In genomic region chr12:110744697-110745264, GRCh38 we compare ENCODE assay signal across 1 cellular context.
A peak's percentile ranks its signal among the peaks of the same experiment; 100 is the strongest.
TF ChIP-seq lines count a peak whose summit lies in the region.

No MANE protein-coding gene starts in this region.

TF ChIP-seq in HepG2, 621 proteins besides CTCF, POLR2A, EP300 and RAD21:
- TF ChIP-seq TBX3 (IDR thresholded peaks at IDR 0.05; ENCODE audit: borderline replicate concordance) (no peak), NR2F6 (IDR thresholded peaks at IDR 0.05) (no peak), NR2F6 (CRISPR knock-in tag; IDR thresholded peaks at IDR 0.05) (0 out of 2 replicates have a peak, but pooled peaks have one; percentile 8), ZMYM3 (CRISPR knock-in tag; IDR thresholded peaks at IDR 0.05) (peak; percentile 87), KAT8 (CRISPR knock-in tag; IDR thresholded peaks at IDR 0.05) (no peak), ZNF629 (CRISPR knock-in tag; conservative IDR thresholded peaks at IDR 0.05) (0 out of 2 replicates have a peak, but pooled peaks have one; percentile 58), ZMYM2 (CRISPR knock-in tag; IDR thresholded peaks at IDR 0.05) (peak; percentile 45; the same call in 1 of the 2 replicates), ZNF768 (CRISPR knock-in tag; IDR thresholded peaks at IDR 0.05) (peak; percentile 98), TBL1XR1 (IDR thresholded peaks at IDR 0.05; ENCODE audit: borderline replicate concordance, low read length, partially characterized antibody) (no peak), HNF4A (CRISPR knock-in tag; IDR thresholded peaks at IDR 0.05) (peak; percentile 46; the same call in 1 of the 2 replicates), PCBP1 (IDR thresholded peaks at IDR 0.05; ENCODE audit: borderline replicate concordance, low read depth, low read length) (no peak), ETV5 (CRISPR knock-in tag; IDR thresholded peaks at IDR 0.05; ENCODE audit: borderline replicate concordance) (0 out of 2 replicates have a peak, but pooled peaks have one; percentile 15), KDM1A (CRISPR knock-in tag; IDR thresholded peaks at IDR 0.05) (peak; percentile 91), FOSL2 (CRISPR knock-in tag; IDR thresholded peaks at IDR 0.05) (peak; percentile 30; the same call in 1 of the 2 replicates), MAFF (IDR thresholded peaks at IDR 0.05; ENCODE audit: low read depth, low read length) (no peak), CEBPG (CRISPR knock-in tag; IDR thresholded peaks at IDR 0.05) (peak; percentile 81), PHF8 (CRISPR knock-in tag; IDR thresholded peaks at IDR 0.05) (no peak), ZNF24 (IDR thresholded peaks at IDR 0.05) (peak; percentile 53; the same call in 1 of the 2 replicates), YY1 (IDR thresholded peaks at IDR 0.05; ENCODE audit: insufficient read depth, insufficient replicate concordance, low read depth, low read length) (peak; percentile 33), ADNP (CRISPR knock-in tag; IDR thresholded peaks at IDR 0.05) (0 out of 2 replicates have a peak, but pooled peaks have one; percentile 18), ZNF644 (CRISPR knock-in tag; IDR thresholded peaks at IDR 0.05; ENCODE audit: low read depth) (peak; percentile 72), CEBPB (IDR thresholded peaks at IDR 0.05; ENCODE audit: borderline replicate concordance, low read depth, low read length) (peak; percentile 90), ZFP91 (CRISPR knock-in tag; IDR thresholded peaks at IDR 0.05; ENCODE audit: borderline replicate concordance) (0 out of 2 replicates have a peak, but pooled peaks have one; percentile 4), CBFB (CRISPR knock-in tag; IDR thresholded peaks at IDR 0.05) (no peak)
